ENCODE assay signal across 9 cellular contexts in the genomic region with DNA sequence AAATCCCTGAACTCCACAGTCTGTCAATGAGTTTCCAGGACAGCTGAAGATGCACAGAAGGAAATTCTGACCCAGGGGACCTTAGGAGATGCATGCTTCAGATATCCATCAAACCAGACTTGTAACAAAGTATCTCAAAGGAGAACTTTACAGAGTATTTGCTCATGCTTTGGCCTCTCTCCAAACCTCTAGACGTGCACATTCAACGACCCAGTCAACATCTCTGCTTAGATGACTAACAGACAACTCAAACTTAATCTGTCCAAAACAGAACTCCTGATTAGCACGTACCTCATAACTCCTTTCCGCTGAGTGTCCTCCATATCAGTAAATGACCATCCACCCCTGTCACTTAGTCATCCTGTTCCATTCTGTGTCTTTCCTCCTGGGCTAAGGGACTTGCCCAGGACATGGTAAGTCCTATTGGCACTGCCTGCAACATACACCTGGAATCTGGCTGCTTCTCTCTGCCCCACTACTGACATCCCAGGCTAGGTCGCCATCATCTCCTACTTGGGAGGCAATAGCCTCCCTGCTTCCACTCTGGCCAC.
DNase-seq lines count a peak whose midpoint lies in the region; ATAC-seq, FAIRE-seq and TF ChIP-seq lines count a peak whose summit lies in the region.
"Had no signal": no experiment of that assay in that cellular context is flagged by ENCODE, and none has a peak within 500 bp of the region (broad histone marks: within the 10 kb centered on the region; RNA-seq: fewer than 3 reads in every experiment).

No MANE protein-coding gene starts in this region.

- WGBS in pancreas, 2 donors = 46% methylated on average over 5 of the region's 5 CpGs

- no peaks in the 10 kb centered on the region for H3K4me1 ChIP-seq in pancreas

- no peaks in the 10 kb centered on the region for H3K36me3 ChIP-seq in pancreas

- no peak overlapping the region for H3K4me3 ChIP-seq in epithelial cell of esophagus (ENCODE audit: low read length)
- no peak overlapping the region for H3K4me3 ChIP-seq in pancreas

- peak; percentile 99 for FAIRE-seq in RCC 7860 (lab: Jason Lieb, UNC)
- FAIRE-seq in pancreas (lab: Jason Lieb, UNC) = no peak

- peak; percentile 92 for DNase-seq in EL
- DNase-seq in RCC 7860 (ENCODE audit: low spot score) = peak; percentile 100
- DNase-seq in epithelial cell of esophagus (ENCODE audit: low read depth) = peak; percentile 91
- DNase-seq in pancreas = no peak
- no peak for DNase-seq in stimulated activated CD8-positive, alpha-beta memory T cell treated with anti-CD3 and anti-CD28 coated beads, Interleukin-4, amount 100 ng/mL, for 48 hours
- DNase-seq in NCI-H510A (lab: John Stamatoyannopoulos, UW) = no peak
- DNase-seq: NCI-H510A treated with DMSO at 0.1 percent for 48 hours had no signal

- no peaks in the 10 kb centered on the region for H3K27me3 ChIP-seq in pancreas

- no peaks in the 10 kb centered on the region for H3K9me3 ChIP-seq in pancreas

- intact Hi-C loops in pancreas (cut with DNase I) = no loop called here

- ATAC-seq in pancreas = peak in 3 of 4 donors; percentile 32 to 43 (median 36)
- no peak for ATAC-seq in GM18868 (IDR thresholded peaks at IDR 0.05; ENCODE audit: unreplicated experiment)
- no peak for ATAC-seq in GM21515 (IDR thresholded peaks at IDR 0.05; ENCODE audit: unreplicated experiment)

- H3K27ac ChIP-seq in pancreas = no peak overlapping the region

- TF ChIP-seq CTCF in epithelial cell of esophagus (IDR thresholded peaks at IDR 0.05; ENCODE audit: insufficient read depth, low read depth, low read length, missing control alignments) (no peak), pancreas (IDR thresholded peaks at IDR 0.05) (no peak)

Comparison
In these comparisons a context has a peak if more than half of its experiments do, and no peak if none do; other contexts are left out.
1. DNase-seq: peak in EL (single experiment), RCC 7860 (single experiment) and epithelial cell of esophagus (single experiment); none in pancreas (0 of 6), stimulated activated CD8-positive, alpha-beta memory T cell treated with anti-CD3 and anti-CD28 coated beads, Interleukin-4, amount 100 ng/mL, for 48 hours (single experiment) and NCI-H510A (single experiment).
2. ATAC-seq: peak in pancreas (3 of 4); none in GM18868 (single experiment) and GM21515 (single experiment).